2 cellular contexts compared by ENCODE assay signal in genomic region chr1:214494179-214494578, GRCh38. TPM values are rescaled to one million over a fixed set of nuclear protein-coding genes. Genes with fewer than 3 reads are reported as not detected.
"Had no signal": no experiment of that assay in that cellular context is flagged by ENCODE, and none has a peak within 500 bp of the region (broad histone marks: within the 10 kb centered on the region; RNA-seq: fewer than 3 reads in every experiment).

No MANE protein-coding gene starts in this region.

RNA-seq across cellular contexts. Expression of gene PTPN14, which starts 57.2 kb away (rescaled TPM):
- total RNA-seq: activated B cell treated with CpG ODN at 0.5 μM for 24 hours, OCI-LY7 had no signal
